ENCODE assay signal across 26 cellular contexts in genomic region chr21:35968564-35968963, GRCh38.
"Had no signal": no experiment of that assay in that cellular context is flagged by ENCODE, and none has a peak within 500 bp of the region (broad histone marks: within the 10 kb centered on the region; RNA-seq: fewer than 3 reads in every experiment).

No MANE protein-coding gene starts in this region.

- H3K36me3 ChIP-seq: stomach, suprapubic skin, thoracic aorta, thyroid gland, tibial artery, tibial nerve, transverse colon, upper lobe of left lung, upper lobe of right lung, uterus, vagina had no signal

- H3K4me1 ChIP-seq: suprapubic skin, testis, thyroid gland, tibial artery, tibial nerve, transverse colon, upper lobe of left lung, upper lobe of right lung, uterus, vagina had no signal

- H3K27ac ChIP-seq: stomach, suprapubic skin, testis, thoracic aorta, thyroid gland, tibial artery, tibial nerve, transverse colon, upper lobe of left lung, upper lobe of right lung, uterus, vagina had no signal

- H3K9me3 ChIP-seq: stomach, suprapubic skin, testis, thoracic aorta, thyroid gland, tibial artery, tibial nerve, transverse colon, upper lobe of left lung, upper lobe of right lung, uterus, vagina had no signal

- H3K4me3 ChIP-seq: stomach, suprapubic skin, testis, thoracic aorta, thyroid gland, tibial artery, tibial nerve, transverse colon, upper lobe of left lung, upper lobe of right lung, uterus, vagina had no signal

- ATAC-seq: stimulated activated effector memory CD8-positive, alpha-beta T cell treated with anti-CD3 and anti-CD28 coated beads, Interleukin-12 subunit alpha, Interleukin-12 subunit beta, amount 100 ng/mL, for 72 hours; stimulated activated memory B cell treated with anti-CD40 and anti-IgM and Interleukin-4, amounts not matched to agents 10 μg/mL and 1 μg/mL and 100 μg/mL, for 72 hours; stimulated activated naive B cell treated with anti-CD40 and anti-IgM and Interleukin-4, amounts not matched to agents 10 μg/mL and 1 μg/mL and 100 μg/mL, for 72 hours; stimulated activated naive CD8-positive, alpha-beta T cell treated with anti-CD3 and anti-CD28 coated beads, Interleukin-15, amount 100 ng/mL, for 72 hours; stimulated activated naive CD8-positive, alpha-beta T cell treated with anti-CD3 and anti-CD28 coated beads, Interleukin-15, Interleukin-2, amounts not matched to agents 100 U/mL and 50 U/mL, for 24 hours; upper lobe of right lung had no signal

- H3K27me3 ChIP-seq: stomach, suprapubic skin, testis, thyroid gland, tibial artery, tibial nerve, transverse colon, upper lobe of left lung, upper lobe of right lung, uterus, vagina had no signal

- DNase-seq: stimulated activated CD4-positive, alpha-beta T cell treated with anti-CD3 and anti-CD28 coated beads, Interleukin-2, amount 100 ng/mL, for 48 hours; stimulated activated CD4-positive, alpha-beta T cell treated with anti-CD3 and anti-CD28 coated beads, Interleukin-4, amount 100 ng/mL, for 1 hour; stimulated activated CD4-positive, alpha-beta T cell treated with anti-CD3 and anti-CD28 coated beads, Interleukin-4, amount 100 ng/mL, for 24 hours; stimulated activated CD4-positive, alpha-beta T cell treated with anti-CD3 and anti-CD28 coated beads, Interleukin-4, amount 100 ng/mL, for 4 hours; stimulated activated CD8-positive, alpha-beta memory T cell treated with anti-CD3 and anti-CD28 coated beads, Interleukin-4, amount 100 ng/mL, for 48 hours; stimulated activated naive B cell treated with anti-CD40 and anti-IgM and Interleukin-4, amounts not matched to agents 10 μg/mL and 1 μg/mL and 100 μg/mL, for 72 hours; stimulated activated naive CD4-positive, alpha-beta T cell; stimulated activated naive CD4-positive, alpha-beta T cell treated with Interleukin-2 at 50 U/mL for 16 hours; stimulated activated naive CD8-positive, alpha-beta T cell treated with anti-CD3 and anti-CD28 coated beads, Interleukin-15, amount 100 ng/mL, for 72 hours; stimulated activated naive CD8-positive, alpha-beta T cell treated with anti-CD3 and anti-CD28 coated beads, Interleukin-15, Interleukin-2, amounts not matched to agents 100 U/mL and 50 U/mL, for 24 hours; stomach; substantia nigra; testis; thyroid gland; tibial artery; transverse colon; trophoblast cell; upper lobe of left lung; upper lobe of right lung; uterus had no signal
